9 cellular contexts compared by ENCODE assay signal in genomic region chr5:132259061-132259851, GRCh38. TPM values are rescaled to one million over a fixed set of nuclear protein-coding genes. Genes with fewer than 3 reads are reported as not detected.
DNase-seq lines count a peak whose midpoint lies in the region; ATAC-seq and TF ChIP-seq lines count a peak whose summit lies in the region.
"Had no signal": no experiment of that assay in that cellular context is flagged by ENCODE, and none has a peak within 500 bp of the region (broad histone marks: within the 10 kb centered on the region; RNA-seq: fewer than 3 reads in every experiment).

No MANE protein-coding gene starts in this region.

- intact Hi-C loops in colonic mucosa (cut with DNase I), result no loop called here

- peak overlapping the region; percentile 79 for H3K27ac Mint-ChIP-seq in type B pancreatic cell

- H3F3A ChIP-seq in MM.1S (ENCODE audit: insufficient read depth, low read length), result no peaks in the 10 kb centered on the region

- ATAC-seq in HG03432 (IDR thresholded peaks at IDR 0.05; ENCODE audit: unreplicated experiment), result no peak

- H3K9ac ChIP-seq in colonic mucosa (ENCODE audit: low read depth in 2 of 2, low read length in 2 of 2), result peak overlapping the region; percentile 69 to 73
- H3K9ac ChIP-seq in MM.1S (ENCODE audit: low read length), result no peak overlapping the region

- H3K4me3 Mint-ChIP-seq in type B pancreatic cell, result peak overlapping the region; percentile 87

- peaks cover 11% of the 10 kb centered on the region for H3K36me3 Mint-ChIP-seq in type B pancreatic cell

- peak; percentile 40 for DNase-seq in NCI-H1694 treated with DMSO at 0.1 percent for 48 hours (lab: John Stamatoyannopoulos, UW)
- no peak for DNase-seq in NCI-H1694 (lab: John Stamatoyannopoulos, UW)
- peak; percentile 28 for DNase-seq in colonic mucosa
- DNase-seq in lung microvascular endothelial cell (ENCODE audit: low read depth in 2 of 2), result peak; percentile 66 to 78
- peak; percentile 74 for DNase-seq in type B pancreatic cell (ENCODE audit: extremely low spot score, unreplicated experiment)
- no peak for DNase-seq in NCI-H446 (lab: John Stamatoyannopoulos, UW)
- DNase-seq in MM.1S, result no peak

- H4K20me1 ChIP-seq in MM.1S (ENCODE audit: insufficient read depth, low read length), result no peaks in the 10 kb centered on the region

- H2AFZ ChIP-seq in MM.1S (ENCODE audit: low read length), result no peak overlapping the region

- no peaks in the 10 kb centered on the region for H3K79me2 ChIP-seq in MM.1S (ENCODE audit: low read length)

- H3K27me3 ChIP-seq in colonic mucosa (no peaks in the 10 kb centered on the region), MM.1S (replicated peaks; ENCODE audit: insufficient read depth, low read length) (no peaks in the 10 kb centered on the region)

- H3K4me3 ChIP-seq in colonic mucosa, result peak overlapping the region; percentile 40
- H3K4me3 ChIP-seq in MM.1S (ENCODE audit: low read length), result no peak overlapping the region

- H3K27me3 Mint-ChIP-seq in type B pancreatic cell, result no peaks in the 10 kb centered on the region

- H3K27ac ChIP-seq in colonic mucosa (peak overlapping the region; percentile 83), MM.1S (ENCODE audit: low read length) (no peak overlapping the region)
- H3K27ac ChIP-seq: 22Rv1 had no signal

- H3K4me1 ChIP-seq in colonic mucosa (peaks cover 4% of the 10 kb centered on the region), MM.1S (ENCODE audit: low read length) (no peaks in the 10 kb centered on the region)

- H3K9me3 ChIP-seq in colonic mucosa (no peaks in the 10 kb centered on the region), MM.1S (replicated peaks; ENCODE audit: insufficient read depth, low read length) (no peaks in the 10 kb centered on the region)

- H3K9me3 Mint-ChIP-seq in type B pancreatic cell, result no peaks in the 10 kb centered on the region

- H3K4me2 ChIP-seq in MM.1S (ENCODE audit: low read depth, low read length), result no peak overlapping the region

- TF ChIP-seq CTCF in colonic mucosa (IDR thresholded peaks at IDR 0.05) (no peak), type B pancreatic cell (conservative IDR thresholded peaks at IDR 0.05) (no peak), MM.1S (IDR thresholded peaks at IDR 0.05; ENCODE audit: low read length) (no peak)

- H3K9me2 ChIP-seq in MM.1S (replicated peaks; ENCODE audit: insufficient read depth, low read length), result no peaks in the 10 kb centered on the region

- H3K36me3 ChIP-seq in colonic mucosa (no peaks in the 10 kb centered on the region), MM.1S (replicated peaks; ENCODE audit: insufficient read depth, low read length) (no peaks in the 10 kb centered on the region)

- H3K4me1 Mint-ChIP-seq in type B pancreatic cell (ENCODE audit: unreplicated experiment), result peaks cover 33% of the 10 kb centered on the region

RNA-seq across cellular contexts. Expression of gene PDLIM4, which starts 1.8 kb away (rescaled TPM):
- total RNA-seq in colonic mucosa (10 to 100 TPM in 1 of 2 donors, 1 to 10 TPM in 1; 2.3 to 14.3 TPM), lung microvascular endothelial cell (18.3 and 24.6 TPM in 2 replicates), type B pancreatic cell (ENCODE audit: low replicate concordance) (40.0 and 43.8 TPM in 2 replicates)

RNA-seq across cellular contexts. Expression of gene P4HA2, which starts 31.6 kb away (rescaled TPM):
- total RNA-seq in colonic mucosa (10 to 100 TPM; 53.7 to 79.6 TPM), lung microvascular endothelial cell (35.1 and 36.8 TPM in 2 replicates), type B pancreatic cell (ENCODE audit: low replicate concordance) (38.5 and 56.3 TPM in 2 replicates)

RNA-seq across cellular contexts. Expression of gene SLC22A4, which starts 34.9 kb away (rescaled TPM):
- 1 to 10 TPM; 1.3 to 8.3 TPM for total RNA-seq in colonic mucosa
- total RNA-seq in lung microvascular endothelial cell, result 2.4 and 4.4 TPM in 2 replicates
- total RNA-seq in type B pancreatic cell (ENCODE audit: low replicate concordance), result 1.3 and 2.0 TPM in 2 replicates

Comparison
In these comparisons a context has a peak if more than half of its experiments do, and no peak if none do; other contexts are left out.
1. DNase-seq: peak in NCI-H1694 treated with DMSO at 0.1 percent for 48 hours (single experiment), colonic mucosa (single experiment), lung microvascular endothelial cell (2 of 2) and type B pancreatic cell (single experiment); none in NCI-H1694 (single experiment), NCI-H446 (0 of 2) and MM.1S (single experiment).